Comparison of ENCODE assay signal across 16 cellular contexts in the genomic region with DNA sequence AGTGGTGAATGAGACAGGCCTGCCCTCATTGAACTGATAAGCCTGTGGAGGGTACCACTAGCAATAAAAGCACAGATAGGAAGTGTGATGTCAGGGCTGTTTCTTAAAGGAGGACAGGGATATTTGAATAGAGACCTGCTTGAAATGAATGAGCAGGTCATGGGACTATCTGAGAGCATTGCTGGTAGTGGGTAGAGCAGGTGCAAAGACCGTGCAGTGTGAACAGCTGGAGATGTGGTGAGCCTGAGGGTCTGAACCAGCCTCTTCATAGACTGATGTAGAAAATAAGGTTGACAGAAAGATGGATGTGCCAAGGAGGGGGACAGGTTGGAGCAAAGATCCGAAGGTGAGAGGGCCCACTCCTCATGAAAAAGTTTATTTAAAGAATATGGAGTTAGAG. TPM values are rescaled to one million over a fixed set of nuclear protein-coding genes. Genes with fewer than 3 reads are reported as not detected.
DNase-seq lines count a peak whose midpoint lies in the region; ATAC-seq and TF ChIP-seq lines count a peak whose summit lies in the region.
"Had no signal": no experiment of that assay in that cellular context is flagged by ENCODE, and none has a peak within 500 bp of the region (broad histone marks: within the 10 kb centered on the region; RNA-seq: fewer than 3 reads in every experiment).

No MANE protein-coding gene starts in this region.

- DNase-seq in GM13977 (ENCODE audit: low spot score) (peak; percentile 55), Karpas-422 (peak; percentile 60), RWPE1 (ENCODE audit: low spot score) (no peak), EL (no peak), DMS153 treated with DMSO at 0.1 percent for 48 hours (lab: John Stamatoyannopoulos, UW; ENCODE audit: unreplicated experiment) (no peak), anterior cingulate cortex (lab: John Stamatoyannopoulos, UW) (no peak)
- DNase-seq: dorsolateral prefrontal cortex, foreskin keratinocyte, GDM1, NCI-H1092, NCI-H446 treated with DMSO at 0.1 percent for 48 hours, Right ventricle myocardium superior had no signal

- H3K36me3 ChIP-seq in Karpas-422 (ENCODE audit: insufficient read depth, low read length): peaks cover 8% of the 10 kb centered on the region
- H3K36me3 ChIP-seq: ascending aorta had no signal

- H3K27me3 ChIP-seq in Karpas-422 (ENCODE audit: low read length): no peaks in the 10 kb centered on the region
- H3K27me3 ChIP-seq: ascending aorta, dorsolateral prefrontal cortex, foreskin keratinocyte had no signal

- H3K4me1 ChIP-seq in Karpas-422 (ENCODE audit: low read length): peaks cover 47% of the 10 kb centered on the region

- H3K4me2 ChIP-seq in Karpas-422 (ENCODE audit: low read depth, low read length, poor library complexity, severe bottlenecking): peak overlapping the region; percentile 99

- peaks cover 74% of the 10 kb centered on the region for H3K79me2 ChIP-seq in Karpas-422 (ENCODE audit: low read length)

- H2AFZ ChIP-seq in Karpas-422 (ENCODE audit: low read length): no peak overlapping the region

- H3K9me2 ChIP-seq in Karpas-422 (replicated peaks; ENCODE audit: insufficient read depth, low read length): no peaks in the 10 kb centered on the region

- CTCF ChIA-PET in RWPE1 (lab: Yijun Ruan, JAX): no interaction called here

- peak overlapping the region; percentile 92 for H3K9ac ChIP-seq in Karpas-422 (ENCODE audit: low read length)

- peak overlapping the region; percentile 98; the same call in 1 of the 2 replicates for H3K4me3 ChIP-seq in Karpas-422 (ENCODE audit: low read length)
- H3K4me3 ChIP-seq: ascending aorta, dorsolateral prefrontal cortex had no signal

- peaks cover 13% of the 10 kb centered on the region; the same call in 1 of the 2 replicates for H4K20me1 ChIP-seq in Karpas-422 (ENCODE audit: insufficient read depth, low read depth, low read length)

- TF ChIP-seq CTCF in GM13977 (IDR thresholded peaks at IDR 0.05; ENCODE audit: extremely low read depth, insufficient read depth, missing control alignments) (no peak), RWPE1 (conservative IDR thresholded peaks at IDR 0.05; ENCODE audit: low read depth) (no peak)

- no peaks in the 10 kb centered on the region for H3K9me3 ChIP-seq in Karpas-422 (ENCODE audit: low read length)
- H3K9me3 ChIP-seq: ascending aorta had no signal

- in situ Hi-C loops in GM13977 (cut with MboI; ENCODE audit: low pct_unique_long_range_greater_than_20kb, low sequenced_read_pairs, unreplicated experiment): no loop called here

- ATAC-seq in GM19351 (IDR thresholded peaks at IDR 0.05; ENCODE audit: unreplicated experiment) (peak; percentile 54), HG02852 (IDR thresholded peaks at IDR 0.05; ENCODE audit: unreplicated experiment) (peak; percentile 43)
- ATAC-seq: foreskin keratinocyte had no signal

- H3K27ac ChIP-seq in Karpas-422 (ENCODE audit: low read length) (peak overlapping the region; percentile 46), RWPE1 (no peak overlapping the region)
- H3K27ac ChIP-seq: ascending aorta, C4-2B, dorsolateral prefrontal cortex, foreskin keratinocyte had no signal

- POLR2A ChIA-PET in RWPE1 (lab: Yijun Ruan, JAX; ENCODE audit: low non-redundant PET): no interaction called here

RNA-seq across cellular contexts. Expression of gene NUP93, which starts 2.4 kb away (rescaled TPM):
- total RNA-seq in Karpas-422 (2014; rRNA removed; shearing (Covaris generic); ENCODE audit: low replicate concordance): 112 and 116 TPM in 2 replicates

RNA-seq across cellular contexts. Expression of gene MT1X, which starts 50.1 kb away (rescaled TPM):
- total RNA-seq in Karpas-422 (2014; rRNA removed; shearing (Covaris generic); ENCODE audit: low replicate concordance): 238 and 374 TPM in 2 replicates

Comparison
In these comparisons a context has a peak if more than half of its experiments do, and no peak if none do; other contexts are left out.
1. DNase-seq: peak in GM13977 (single experiment) and Karpas-422 (single experiment); none in RWPE1 (single experiment), EL (single experiment), DMS153 treated with DMSO at 0.1 percent for 48 hours (single experiment) and anterior cingulate cortex (0 of 58).